In the genomic region with DNA sequence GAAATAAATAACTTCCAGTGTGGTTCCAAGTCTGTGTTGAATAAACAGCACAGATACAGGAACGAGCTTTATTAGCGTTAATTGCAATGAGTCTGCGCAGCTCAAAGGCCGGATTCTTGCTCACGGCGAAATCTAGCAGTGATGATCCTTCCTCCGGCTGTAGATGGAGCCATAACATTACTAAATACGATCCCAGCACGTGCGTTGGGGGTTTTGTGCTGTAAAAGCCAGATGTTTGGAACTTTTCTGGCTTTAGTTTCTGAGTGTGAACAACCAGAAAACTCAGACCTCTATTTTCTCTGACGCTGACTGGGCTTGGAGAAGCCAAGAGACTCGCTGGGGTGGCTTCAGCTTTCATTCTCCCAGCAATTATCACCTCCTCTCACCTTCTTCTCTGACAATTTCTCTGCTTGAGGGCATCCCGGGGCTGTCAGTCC, we compare ENCODE assay signal across 8 cellular contexts. TPM values are rescaled to one million over a fixed set of nuclear protein-coding genes. Genes with fewer than 3 reads are reported as not detected.
DNase-seq lines count a peak whose midpoint lies in the region; ATAC-seq, FAIRE-seq and TF ChIP-seq lines count a peak whose summit lies in the region.

No MANE protein-coding gene starts in this region.

- peaks cover 9% of the 10 kb centered on the region for H3K4me1 Mint-ChIP-seq in osteocyte (ENCODE audit: unreplicated experiment)

- ATAC-seq in GM21529 (IDR thresholded peaks at IDR 0.05; ENCODE audit: unreplicated experiment): peak; percentile 87

- TF ChIP-seq CTCF in LNCaP clone FGC (IDR thresholded peaks at IDR 0.05; ENCODE audit: control insufficient read depth, extremely low read depth, insufficient read depth): peak; percentile 92
- peak; percentile 85 for TF ChIP-seq CTCF in osteocyte (IDR thresholded peaks at IDR 0.05)

- H3K36me3 Mint-ChIP-seq in osteocyte (ENCODE audit: unreplicated experiment): no peaks in the 10 kb centered on the region

- no peak overlapping the region for H3K4me3 ChIP-seq in LNCaP clone FGC (ENCODE audit: low read depth, low read length)

- DNase-seq in DMS153 (lab: John Stamatoyannopoulos, UW) (peak; percentile 43), LNCaP clone FGC (ENCODE audit: low read depth) (peak; percentile 92), RKO (ENCODE audit: low spot score) (peak; percentile 75), foreskin melanocyte (peak; percentile 87), osteocyte (ENCODE audit: extremely low spot score, unreplicated experiment) (no peak), urothelium cell line (ENCODE audit: low spot score) (peak; percentile 64)
- DNase-seq in activated T-helper 9 cell treated with anti-CD3 and anti-CD28 coated beads, Interleukin-2, amount 50 U/mL, for 16 hours (ENCODE audit: low read depth): peak; percentile 6

- peak; percentile 35 for FAIRE-seq in urothelium cell line (lab: Jason Lieb, UNC)

- H3K9me3 Mint-ChIP-seq in osteocyte (ENCODE audit: unreplicated experiment): no peaks in the 10 kb centered on the region

- peaks cover 57% of the 10 kb centered on the region for H3K27me3 Mint-ChIP-seq in osteocyte (ENCODE audit: unreplicated experiment)

- H3K4me3 Mint-ChIP-seq in osteocyte (ENCODE audit: unreplicated experiment): no peak overlapping the region

- peak overlapping the region; percentile 62 for H3K27ac Mint-ChIP-seq in osteocyte (ENCODE audit: unreplicated experiment)

RNA-seq across cellular contexts. Expression of gene AKTIP, which starts 47.0 kb away (rescaled TPM):
- 27.3 and 29.2 TPM in 2 replicates for total RNA-seq in osteocyte
